In genomic region chr17:50027639-50028206, GRCh38 we compare ENCODE assay signal across 9 cellular contexts. TPM values are rescaled to one million over a fixed set of nuclear protein-coding genes. Genes with fewer than 3 reads are reported as not detected.
DNase-seq lines count a peak whose midpoint lies in the region; TF ChIP-seq lines count a peak whose summit lies in the region.
"Had no signal": no experiment of that assay in that cellular context is flagged by ENCODE, and none has a peak within 500 bp of the region (broad histone marks: within the 10 kb centered on the region; RNA-seq: fewer than 3 reads in every experiment).

No MANE protein-coding gene starts in this region.

- no peak overlapping the region for H3K27ac ChIP-seq in H9 (ENCODE audit: insufficient read length, low read depth, low read length)
- peak overlapping the region; percentile 37 for H3K27ac ChIP-seq in suprapubic skin
- H3K27ac ChIP-seq: cardiac muscle cell had no signal

- H2AK5ac ChIP-seq in H9 (ENCODE audit: insufficient read length, low read length): no peak overlapping the region

- H3K9me3 ChIP-seq in H9 (ENCODE audit: control insufficient read depth, low read depth, low read length) (no peaks in the 10 kb centered on the region), suprapubic skin (no peaks in the 10 kb centered on the region)

- H3K4me3 Mint-ChIP-seq in H9: peak overlapping the region in 1 of 2 experiments; percentile 31; a peak in 1 of 5 replicates

- H2BK15ac ChIP-seq in H9 (ENCODE audit: low read depth, low read length): no peak overlapping the region

- no peak overlapping the region for H2BK120ac ChIP-seq in H9 (ENCODE audit: low read depth, low read length, poor library complexity, severe bottlenecking)

- peak overlapping the region in 1 of 3 experiments; percentile 57; a peak in 1 of 7 replicates for H3K27ac Mint-ChIP-seq in H9

- no peaks in the 10 kb centered on the region for H4K20me1 ChIP-seq in H9 (ENCODE audit: control insufficient read depth, insufficient read depth, insufficient read length)

- no peaks in the 10 kb centered on the region for H3K27me3 ChIP-seq in H9 (ENCODE audit: insufficient read depth, low read length)
- H3K27me3 ChIP-seq in kidney epithelial cell (ENCODE audit: control insufficient read depth, insufficient read depth, low read length): no peaks in the 10 kb centered on the region
- H3K27me3 ChIP-seq in suprapubic skin: peaks cover 13% of the 10 kb centered on the region
- H3K27me3 ChIP-seq: cardiac muscle cell had no signal

- WGBS in H9 (ENCODE audit: extremely low coverage, insufficient read length, low lambda C conversion rate): no CpG with 5 or more reads among the region's 14 CpGs
- WGBS in suprapubic skin: 0% methylated on average over 2 of the region's 14 CpGs

- no peak overlapping the region for H3K9ac ChIP-seq in H9 (ENCODE audit: extremely low read depth, insufficient read length, low read length)

- H4K8ac ChIP-seq in H9 (replicated peaks; ENCODE audit: insufficient read length, low read depth, low read length): no peak overlapping the region

- no peak overlapping the region for H4K5ac ChIP-seq in H9 (ENCODE audit: insufficient read length, low read depth, low read length)

- no peaks in the 10 kb centered on the region for H3K23me2 ChIP-seq in H9 (ENCODE audit: insufficient read length, low read depth, low read length, poor library complexity, severe bottlenecking)

- TF ChIP-seq CTCF in H9 (conservative IDR thresholded peaks at IDR 0.05) (no peak), kidney epithelial cell (IDR thresholded peaks at IDR 0.05; ENCODE audit: insufficient read depth, low read length, poor library complexity, severe bottlenecking) (no peak), suprapubic skin (IDR thresholded peaks at IDR 0.05) (no peak)

- no peaks in the 10 kb centered on the region for H3K79me1 ChIP-seq in H9 (ENCODE audit: insufficient read depth, low read depth, low read length, poor library complexity, severe bottlenecking)

- peak overlapping the region; percentile 41 for H3K4me3 ChIP-seq in kidney epithelial cell (ENCODE audit: low read depth, low read length)
- H3K4me3 ChIP-seq in suprapubic skin: peak overlapping the region; percentile 27
- H3K4me3 ChIP-seq: cardiac muscle cell had no signal

- H3K18ac ChIP-seq in H9 (ENCODE audit: insufficient read length, low read depth, low read length): no peak overlapping the region

- DNase-seq in 8988T (peak; percentile 86), H9 (peak; percentile 70), amniotic stem cell (lab: John Stamatoyannopoulos, UW) (peak; percentile 91), kidney epithelial cell (ENCODE audit: low read depth) (peak; percentile 94), suprapubic skin (ENCODE audit: low spot score in 2 of 2) (no peak), NCI-H2171 treated with DMSO at 0.1 percent for 48 hours (lab: John Stamatoyannopoulos, UW) (no peak), NCI-H2171 (lab: John Stamatoyannopoulos, UW) (no peak)
- no peak for DNase-seq in stimulated activated CD4-positive, alpha-beta T cell treated with anti-CD3 and anti-CD28 coated beads, Interleukin-1b, Interleukin-23, amount 100 ng/mL, for 48 hours

- H3K4me1 ChIP-seq in H9 (ENCODE audit: insufficient read depth, low read length) (peaks cover 6% of the 10 kb centered on the region; the same call in 1 of the 2 replicates), suprapubic skin (peaks cover 19% of the 10 kb centered on the region)

- no peak for TF ChIP-seq POLR2A in suprapubic skin (IDR thresholded peaks at IDR 0.05)

- peaks cover 23 to 27% of the 10 kb centered on the region in 2 experiments for H3K4me1 Mint-ChIP-seq in H9

- no peaks in the 10 kb centered on the region for H3K79me2 ChIP-seq in H9 (ENCODE audit: insufficient read depth, low read length)

- no peak overlapping the region for H3K4ac ChIP-seq in H9 (ENCODE audit: low read depth, low read length)

- no peaks in the 10 kb centered on the region for H3K9me3 Mint-ChIP-seq in H9

- no peaks in the 10 kb centered on the region for H3K36me3 Mint-ChIP-seq in H9 (ENCODE audit: insufficient read depth in 1 of 3, low read depth in 3 of 3)

- H2AFZ ChIP-seq in H9 (ENCODE audit: low read length): no peak overlapping the region

- no peaks in the 10 kb centered on the region for H3K36me3 ChIP-seq in kidney epithelial cell (ENCODE audit: control insufficient read depth, insufficient read depth, low read length)
- H3K36me3 ChIP-seq in suprapubic skin: no peaks in the 10 kb centered on the region
- H3K36me3 ChIP-seq: cardiac muscle cell had no signal

- H2BK12ac ChIP-seq in H9 (ENCODE audit: insufficient read length, low read depth, low read length): no peak overlapping the region

- H3K56ac ChIP-seq in H9 (ENCODE audit: insufficient read length, low read depth, low read length): no peak overlapping the region

- TF ChIP-seq EP300 in suprapubic skin (IDR thresholded peaks at IDR 0.05): no peak

- H3K14ac ChIP-seq in H9 (ENCODE audit: insufficient read depth, low read length): no peak overlapping the region

- no peak overlapping the region for H3K4me2 ChIP-seq in H9 (ENCODE audit: insufficient read depth, insufficient read length, low read length)

- no peak overlapping the region for H2BK5ac ChIP-seq in H9 (ENCODE audit: insufficient read length, low read length)

- no peak overlapping the region for H2BK20ac ChIP-seq in H9 (ENCODE audit: low read depth, low read length, poor library complexity, severe bottlenecking)

- H4K91ac ChIP-seq in H9 (ENCODE audit: insufficient read length, low read depth, low read length): no peak overlapping the region

- no peak overlapping the region for H3K23ac ChIP-seq in H9 (ENCODE audit: insufficient read length, low read depth, low read length)

- peaks cover 12% of the 10 kb centered on the region for H3K27me3 Mint-ChIP-seq in H9 (ENCODE audit: low read depth)

- H3T11ph ChIP-seq in H9 (ENCODE audit: low read length): no peak overlapping the region

RNA-seq across cellular contexts. Expression of gene ITGA3, which starts 28.2 kb away (rescaled TPM):
- total RNA-seq in H9 (2021) (22.5 and 22.7 TPM in 2 replicates), kidney epithelial cell (1,029 and 1,224 TPM in 2 replicates), suprapubic skin (100 to 1,000 TPM in 3 of 4 donors, 10 to 100 TPM in 1; 85.9 to 229 (median 198) TPM)

RNA-seq across cellular contexts. Expression of gene DLX3, which starts 32.7 kb away (rescaled TPM):
- total RNA-seq in H9 (2021) (1.1 and 1.2 TPM in 2 replicates), kidney epithelial cell (0.04 and 0.55 TPM in 2 replicates), suprapubic skin (10 to 100 TPM; 12.9 to 31.8 (median 23.8) TPM)

RNA-seq across cellular contexts. Expression of gene DLX4, which starts 58.7 kb away (rescaled TPM):
- total RNA-seq in H9 (2021): 1.7 and 2.5 TPM in 2 replicates
- total RNA-seq in kidney epithelial cell: 0.21 and 0.50 TPM in 2 replicates
- total RNA-seq in suprapubic skin: 1 to 10 TPM; 1.4 to 5.7 (median 3.4) TPM

Comparison
In these comparisons a context has a peak if more than half of its experiments do, and no peak if none do; other contexts are left out.
1. DNase-seq: peak in 8988T (single experiment), H9 (single experiment), amniotic stem cell (single experiment) and kidney epithelial cell (single experiment); none in suprapubic skin (0 of 2), stimulated activated CD4-positive, alpha-beta T cell treated with anti-CD3 and anti-CD28 coated beads, Interleukin-1b, Interleukin-23, amount 100 ng/mL, for 48 hours (single experiment), NCI-H2171 treated with DMSO at 0.1 percent for 48 hours (single experiment) and NCI-H2171 (single experiment).